ENCODE assay signal across 31 cellular contexts in genomic region chr11:64322925-64323260, GRCh38. TPM values are rescaled to one million over a fixed set of nuclear protein-coding genes. Genes with fewer than 3 reads are reported as not detected.
A peak's percentile ranks its signal among the peaks of the same experiment; 100 is the strongest.
DNase-seq lines count a peak whose midpoint lies in the region; TF ChIP-seq lines count a peak whose summit lies in the region.
"Had no signal": no experiment of that assay in that cellular context is flagged by ENCODE, and none has a peak within 500 bp of the region (broad histone marks: within the 10 kb centered on the region; RNA-seq: fewer than 3 reads in every experiment).

No MANE protein-coding gene starts in this region.

- CTCF ChIA-PET in HEK293 (lab: Yijun Ruan, JAX), result interaction anchor here (0.6 to 2.9 kb wide), 6 partner anchors 9 to 78 kb away, joined by 3 to 10 read pairs (median 4); no protein-coding TSS in a partner anchor
- CTCF ChIA-PET in mammary epithelial cell (lab: Charles Lee; ENCODE audit: low non-redundant PET), result no interaction called here

- peaks cover 23% of the 10 kb centered on the region for H3K4me1 Mint-ChIP-seq in mesothelial cell of epicardium

- H4K20me1 ChIP-seq in mammary epithelial cell (ENCODE audit: insufficient read depth, low read length), result no peaks in the 10 kb centered on the region

- H3K36me3 ChIP-seq in HEK293 (ENCODE audit: control insufficient read depth in 2 of 2, insufficient read depth in 1 of 2, low read length in 2 of 2) (peaks cover 0 to 38% of the 10 kb centered on the region in 2 experiments; a peak in 1 of 3 replicates), mammary epithelial cell (ENCODE audit: insufficient read depth, low read length) (peaks cover 2% of the 10 kb centered on the region), prostate gland (no peaks in the 10 kb centered on the region)
- H3K36me3 ChIP-seq: neural progenitor cell had no signal

- dilution Hi-C loops in mammary epithelial cell (cut with HindIII; ENCODE audit: low sequenced_read_pairs), result no loop called here

- H3K27me3 ChIP-seq in mammary epithelial cell (ENCODE audit: insufficient read depth, low read length) (no peaks in the 10 kb centered on the region), prostate gland (replicated peaks; ENCODE audit: insufficient read depth) (no peaks in the 10 kb centered on the region)
- H3K27me3 ChIP-seq: brain microvascular endothelial cell, neural progenitor cell, suprapubic skin had no signal

- H3K36me3 Mint-ChIP-seq in mesothelial cell of epicardium, result peaks cover 8% of the 10 kb centered on the region

- no peak overlapping the region for H3K9ac ChIP-seq in mammary epithelial cell (ENCODE audit: insufficient read depth, low read length)
- H3K9ac ChIP-seq: KMS-11, neural progenitor cell had no signal

- in situ Hi-C loops in mammary epithelial cell (cut with MboI; ENCODE audit: low sequenced_read_pairs in 2 of 2), result no loop called here

- H3K27ac ChIP-seq in HEK293 (ENCODE audit: extremely low read depth, low read depth, low read length) (no peak overlapping the region), mammary epithelial cell (ENCODE audit: insufficient read depth, low read depth, low read length) (peak overlapping the region; percentile 2), prostate gland (no peak overlapping the region)
- H3K27ac ChIP-seq: brain microvascular endothelial cell, C4-2B, KMS-11, neural progenitor cell, SK-N-MC, suprapubic skin had no signal

- DNase-seq in mammary epithelial cell (no peak), mesothelial cell of epicardium (ENCODE audit: low spot score in 2 of 2, unreplicated experiment in 2 of 2) (no peak), middle frontal gyrus (ENCODE audit: extremely low spot score, low spot score) (no peak), prostate gland (ENCODE audit: low spot score) (no peak), activated gamma-delta T cell treated with Interleukin-2 at 50 U/mL for 16 hours (no peak)
- DNase-seq: activated CD4-positive, alpha-beta T cell treated with anti-CD3 and anti-CD28 coated beads, Interleukin-2, amount 50 U/mL, for 48 hours; activated naive CD4-positive, alpha-beta T cell treated with anti-CD3 and anti-CD28 coated beads, Interleukin-2, amount 10 ng/mL, durations not matched to agents 7 days and 5 days; amniotic stem cell; brain microvascular endothelial cell; Caco-2; effector CD4-positive, alpha-beta T cell; erythroblast; head of caudate nucleus; kidney; lower lobe of right lung; NCI-H1436; NCI-H2081 treated with DMSO at 0.1 percent for 48 hours; NCI-H446; posterior cingulate gyrus; stimulated activated CD4-positive, alpha-beta T cell treated with anti-CD3 and anti-CD28 coated beads, Interleukin-4, amount 100 ng/mL, for 4 hours had no signal

- no peak for TF ChIP-seq POLR2A in prostate gland (IDR thresholded peaks at IDR 0.05)

- H3K79me2 ChIP-seq in mammary epithelial cell (ENCODE audit: insufficient read depth, low read length), result peaks cover 40% of the 10 kb centered on the region

- H3K4me3 Mint-ChIP-seq in mesothelial cell of epicardium, result no peak overlapping the region
- H3K4me3 Mint-ChIP-seq: activated naive CD4-positive, alpha-beta T cell treated with anti-CD3 and anti-CD28 coated beads, Interleukin-2, amount 10 ng/mL, durations not matched to agents 7 days and 5 days; neural progenitor cell; stimulated activated memory B cell treated with anti-CD40 and anti-IgM and Interleukin-4, amounts not matched to agents 10 μg/mL and 1 μg/mL and 100 μg/mL, for 72 hours; T-helper 1 cell treated with Interleukin-12 subunit alpha and Interleukin-12 subunit beta and Interleukin-4 antibody, amounts not matched to agents 30 μg/mL and 1 μg/mL, for 36 hours had no signal

- H3K4me1 ChIP-seq in HEK293 (ENCODE audit: control insufficient read depth, insufficient read depth, low read length) (no peaks in the 10 kb centered on the region), mammary epithelial cell (ENCODE audit: insufficient read depth, low read length) (peaks cover 57% of the 10 kb centered on the region), prostate gland (replicated peaks) (no peaks in the 10 kb centered on the region)

- H3K4me2 ChIP-seq in mammary epithelial cell (ENCODE audit: insufficient read depth, low read depth, low read length), result no peak overlapping the region
- H3K4me2 ChIP-seq: KMS-11, neural progenitor cell had no signal

- H3K27ac Mint-ChIP-seq in mesothelial cell of epicardium, result peak overlapping the region; percentile 9
- H3K27ac Mint-ChIP-seq: neural progenitor cell; stimulated activated memory B cell treated with anti-CD40 and anti-IgM and Interleukin-4, amounts not matched to agents 10 μg/mL and 1 μg/mL and 100 μg/mL, for 72 hours; T-helper 1 cell treated with Interleukin-12 subunit alpha and Interleukin-12 subunit beta and Interleukin-4 antibody, amounts not matched to agents 30 μg/mL and 1 μg/mL, for 36 hours had no signal

- no peak overlapping the region for H2AFZ ChIP-seq in mammary epithelial cell (ENCODE audit: low read depth, low read length)
- H2AFZ ChIP-seq: neural progenitor cell had no signal

- POLR2A ChIA-PET in HEK293 (lab: Yijun Ruan, JAX), result no interaction called here

- H3K4me3 ChIP-seq in HEK293 (ENCODE audit: low read depth, low read length) (no peak overlapping the region), mammary epithelial cell (replicated peaks in 1 of 3; ENCODE audit: insufficient read depth in 1 of 3, low read depth in 2 of 3, low read length in 3 of 3) (no peak overlapping the region), prostate gland (no peak overlapping the region)
- H3K4me3 ChIP-seq: lower lobe of right lung, neural progenitor cell, SK-N-MC, suprapubic skin had no signal

- TF ChIP-seq CTCF in HEK293 (tag by site-specific recombination; IDR thresholded peaks at IDR 0.05) (no peak), mammary epithelial cell (conservative IDR thresholded peaks at IDR 0.05 in 1 of 2, IDR thresholded peaks at IDR 0.05 in 1 of 2; ENCODE audit: extremely low read depth in 1 of 2, insufficient read depth in 1 of 2, low read depth in 1 of 2, low read length in 2 of 2) (no peak), mesothelial cell of epicardium (IDR thresholded peaks at IDR 0.05; ENCODE audit: unreplicated experiment) (no peak), prostate gland (IDR thresholded peaks at IDR 0.05) (no peak)

- 66% methylated on average over 6 of the region's 7 CpGs for WGBS in mammary epithelial cell (ENCODE audit: low coverage, missing lambda C conversion rate)
- 81% methylated on average over 7 of the region's 7 CpGs for WGBS in prostate gland

- H3K9me3 ChIP-seq in HEK293 (ENCODE audit: control insufficient read depth, insufficient read depth, low read depth, low read length) (no peaks in the 10 kb centered on the region), mammary epithelial cell (replicated peaks; ENCODE audit: insufficient read depth, low read length) (no peaks in the 10 kb centered on the region), prostate gland (no peaks in the 10 kb centered on the region)
- H3K9me3 ChIP-seq: Caco-2, lower lobe of right lung, suprapubic skin had no signal

- H3K9me3 Mint-ChIP-seq in mesothelial cell of epicardium, result no peaks in the 10 kb centered on the region
- H3K9me3 Mint-ChIP-seq: activated naive CD4-positive, alpha-beta T cell treated with anti-CD3 and anti-CD28 coated beads, Interleukin-2, amount 10 ng/mL, durations not matched to agents 7 days and 5 days; T-helper 1 cell treated with Interleukin-12 subunit alpha and Interleukin-12 subunit beta and Interleukin-4 antibody, amounts not matched to agents 30 μg/mL and 1 μg/mL, for 36 hours had no signal

- no peaks in the 10 kb centered on the region for H3K27me3 Mint-ChIP-seq in mesothelial cell of epicardium (ENCODE audit: low read depth)
- H3K27me3 Mint-ChIP-seq: stimulated activated memory B cell treated with anti-CD40 and anti-IgM and Interleukin-4, amounts not matched to agents 10 μg/mL and 1 μg/mL and 100 μg/mL, for 72 hours had no signal

- intact Hi-C loops in mammary epithelial cell (cut with micrococcal nuclease) (no loop called here), prostate gland (cut with DNase I) (no loop called here)

- BruUV-seq in mammary epithelial cell (replicated peaks; lab: Mats Ljungman, UMichigan), result no TSS peak

TF ChIP-seq in HEK293, 187 proteins besides CTCF, POLR2A, EP300 and RAD21 (continues in another document):
- TF ChIP-seq ZBTB49 (tag by site-specific recombination; IDR thresholded peaks at IDR 0.05; ENCODE audit: low read depth), result no peak

RNA-seq across cellular contexts. Expression of gene PRDX5, which starts 5.0 kb away (rescaled TPM):
- total RNA-seq in mammary epithelial cell (100 to 1,000 TPM; 333 to 449 TPM), mesothelial cell of epicardium (134 to 139 TPM (median 139 TPM) in 3 replicates), prostate gland (100 to 1,000 TPM; 224 to 303 TPM)
- polyA plus RNA-seq in mammary epithelial cell, result 660 TPM
- polyA minus RNA-seq in mammary epithelial cell, result 272 TPM

RNA-seq across cellular contexts. Expression of gene TRMT112, which starts 5.5 kb away (rescaled TPM):
- total RNA-seq in mammary epithelial cell, result 100 to 1,000 TPM; 105 to 199 TPM
- polyA plus RNA-seq in mammary epithelial cell, result 350 TPM
- polyA minus RNA-seq in mammary epithelial cell, result 271 TPM
- total RNA-seq in mesothelial cell of epicardium, result 178 to 201 TPM (median 184 TPM) in 3 replicates
- 100 to 1,000 TPM; 328 to 400 TPM for total RNA-seq in prostate gland

RNA-seq across cellular contexts. Expression of gene CCDC88B, which starts 17.1 kb away (rescaled TPM):
- total RNA-seq in mammary epithelial cell (1 to 10 TPM; 1.8 to 7.1 TPM), mesothelial cell of epicardium (10.1 to 12.0 TPM (median 11.5 TPM) in 3 replicates), prostate gland (1 to 10 TPM; 3.0 to 10.0 TPM)
- 4.6 TPM for polyA plus RNA-seq in mammary epithelial cell
- 6.4 TPM for polyA minus RNA-seq in mammary epithelial cell

RNA-seq across cellular contexts. Expression of gene ESRRA, which starts 17.6 kb away (rescaled TPM):
- total RNA-seq in mammary epithelial cell, result 10 to 100 TPM; 44.8 to 67.0 TPM
- polyA plus RNA-seq in mammary epithelial cell, result 34.7 TPM
- polyA minus RNA-seq in mammary epithelial cell, result 33.3 TPM
- total RNA-seq in mesothelial cell of epicardium, result 23.2 to 26.6 TPM (median 26.4 TPM) in 3 replicates
- total RNA-seq in prostate gland, result 10 to 100 TPM; 38.7 to 54.7 TPM

RNA-seq across cellular contexts. Expression of gene CATSPERZ, which starts 22.7 kb away (rescaled TPM):
- not detected for total RNA-seq in mammary epithelial cell
- 1.0 TPM for polyA plus RNA-seq in mammary epithelial cell
- not detected for polyA minus RNA-seq in mammary epithelial cell
- 0.47 TPM in 1 of 3 replicates, not detected in the others for total RNA-seq in mesothelial cell of epicardium
- 10 to 100 TPM in 1 of 2 donors, not detected in 1; 44.3 TPM for total RNA-seq in prostate gland
- total RNA-seq: fibroblast of villous mesenchyme, kidney, lower lobe of right lung, sciatic nerve, suprapubic skin had no signal
- polyA plus RNA-seq: AG04450 had no signal
